23 cellular contexts compared by ENCODE assay signal in the genomic region with DNA sequence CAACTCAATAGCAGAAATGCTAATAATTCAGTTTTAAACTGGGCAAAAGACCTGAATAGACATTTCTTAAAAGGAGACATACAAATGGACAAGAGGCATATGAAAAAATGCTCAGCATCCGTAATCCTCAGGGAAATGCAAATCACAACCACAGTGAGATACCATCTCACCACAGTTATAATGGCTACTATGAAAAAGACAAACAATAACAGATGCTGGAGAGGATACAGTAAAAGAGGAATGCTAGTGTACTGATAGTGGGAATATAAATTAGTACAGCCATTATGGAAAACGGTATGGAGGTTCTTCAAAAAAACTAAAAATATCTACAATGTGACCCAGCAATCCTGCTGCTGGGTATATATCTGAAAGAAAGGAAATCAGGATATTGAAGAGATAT.
"Had no signal": no experiment of that assay in that cellular context is flagged by ENCODE, and none has a peak within 500 bp of the region (broad histone marks: within the 10 kb centered on the region; RNA-seq: fewer than 3 reads in every experiment).

No MANE protein-coding gene starts in this region.

- H3K4me3 ChIP-seq: colonic mucosa, coronary artery, dorsolateral prefrontal cortex, esophagus muscularis mucosa, esophagus squamous epithelium, gastrocnemius medialis, gastroesophageal sphincter, heart left ventricle, heart right ventricle had no signal

- H3K4me1 ChIP-seq: colonic mucosa, esophagus muscularis mucosa, esophagus squamous epithelium, foreskin keratinocyte, gastrocnemius medialis, gastroesophageal sphincter, heart left ventricle, heart right ventricle had no signal

- H3K36me3 ChIP-seq: colonic mucosa, esophagus muscularis mucosa, esophagus squamous epithelium, gastrocnemius medialis, gastroesophageal sphincter, heart left ventricle, heart right ventricle had no signal

- H3K27ac ChIP-seq: colonic mucosa, coronary artery, dorsolateral prefrontal cortex, epithelial cell of prostate, esophagus muscularis mucosa, esophagus squamous epithelium, foreskin keratinocyte, gastrocnemius medialis, gastroesophageal sphincter, heart left ventricle, heart right ventricle had no signal

- H3K9me3 ChIP-seq: colonic mucosa, gastrocnemius medialis had no signal

- DNase-seq: colonic mucosa; cortex of kidney; dermis blood vessel endothelial cell; dorsolateral prefrontal cortex; effector CD4-positive, alpha-beta T cell; effector CD8-positive, alpha-beta T cell; effector memory CD4-positive, alpha-beta T cell; effector memory CD8-positive, alpha-beta T cell; endodermal cell; erythroblast; esophagus squamous epithelium; foreskin fibroblast; foreskin keratinocyte; foreskin melanocyte; gastrocnemius medialis; glutamatergic neuron; head of caudate nucleus; heart left ventricle; heart right ventricle had no signal
